12 cellular contexts compared by ENCODE assay signal in genomic region chr14:92382677-92383076, GRCh38. TPM values are rescaled to one million over a fixed set of nuclear protein-coding genes. Genes with fewer than 3 reads are reported as not detected.
A peak's percentile ranks its signal among the peaks of the same experiment; 100 is the strongest.
DNase-seq lines count a peak whose midpoint lies in the region; ATAC-seq, FAIRE-seq and TF ChIP-seq lines count a peak whose summit lies in the region.
"Had no signal": no experiment of that assay in that cellular context is flagged by ENCODE, and none has a peak within 500 bp of the region (broad histone marks: within the 10 kb centered on the region; RNA-seq: fewer than 3 reads in every experiment).

No MANE protein-coding gene starts in this region.

- no peaks in the 10 kb centered on the region for H3K79me2 ChIP-seq in neural progenitor cell (ENCODE audit: low read depth)

- H3K36me3 ChIP-seq in GM06990 (ENCODE audit: control insufficient read depth, insufficient read depth, low read length) (no peaks in the 10 kb centered on the region), bronchial epithelial cell (ENCODE audit: control insufficient read depth, insufficient read depth, low read length) (no peaks in the 10 kb centered on the region), neural progenitor cell (no peaks in the 10 kb centered on the region)
- H3K36me3 ChIP-seq: pancreas had no signal

- no peak overlapping the region for H3K9ac ChIP-seq in neural progenitor cell

- H3K4me1 Mint-ChIP-seq in neural progenitor cell = peaks cover 18% of the 10 kb centered on the region
- H3K4me1 Mint-ChIP-seq in activated CD4-positive, alpha-beta T cell treated with anti-CD3 and anti-CD28 coated beads for 36 hours = no peaks in the 10 kb centered on the region
- H3K4me1 Mint-ChIP-seq: activated naive CD4-positive, alpha-beta T cell treated with anti-CD3 and anti-CD28 coated beads, Interleukin-2, amount 50 U/mL, for 24 hours; T-helper 17 cell had no signal

- H3K4me2 ChIP-seq in neural progenitor cell = no peak overlapping the region

- H3K9me3 ChIP-seq in neural progenitor cell (ENCODE audit: low read depth) = no peaks in the 10 kb centered on the region
- H3K9me3 ChIP-seq: pancreas had no signal

- H3K27me3 ChIP-seq in GM06990 (replicated peaks; ENCODE audit: control insufficient read depth, insufficient read depth, low read length) (peaks cover 1% of the 10 kb centered on the region), bronchial epithelial cell (ENCODE audit: control insufficient read depth, insufficient read depth, low read length) (peaks cover 2% of the 10 kb centered on the region), neural progenitor cell (no peaks in the 10 kb centered on the region)
- H3K27me3 ChIP-seq: pancreas had no signal

- no peak for FAIRE-seq in bronchial epithelial cell (lab: Jason Lieb, UNC)
- FAIRE-seq: pancreas had no signal

- no peak for ATAC-seq in activated CD4-positive, alpha-beta T cell treated with anti-CD3 and anti-CD28 coated beads for 36 hours
- ATAC-seq in GM21786 (IDR thresholded peaks at IDR 0.05; ENCODE audit: unreplicated experiment) = no peak
- ATAC-seq: pancreas, T-helper 17 cell had no signal

- H3K27ac ChIP-seq in neural progenitor cell = no peak overlapping the region
- H3K27ac ChIP-seq: pancreas had no signal

- POLR2A ChIA-PET in activated CD4-positive, alpha-beta T cell treated with anti-CD3 and anti-CD28 coated beads for 36 hours (lab: Charles Lee) = no interaction called here

- peak; percentile 37 for TF ChIP-seq CTCF in GM06990 (IDR thresholded peaks at IDR 0.05; ENCODE audit: insufficient read depth, low read length, poor library complexity, severe bottlenecking)
- peak; percentile 59 for TF ChIP-seq CTCF in bronchial epithelial cell (IDR thresholded peaks at IDR 0.05; ENCODE audit: insufficient read depth, low read length, severe bottlenecking)
- peak; percentile 49 for TF ChIP-seq CTCF in neural progenitor cell (IDR thresholded peaks at IDR 0.05)

- no peaks in the 10 kb centered on the region for H3F3A ChIP-seq in neural progenitor cell (ENCODE audit: low read depth)

- no peaks in the 10 kb centered on the region for H4K20me1 ChIP-seq in neural progenitor cell (ENCODE audit: low read depth)

- no peak for DNase-seq in GM06990 (ENCODE audit: extremely low read depth, insufficient read length)
- DNase-seq in Kasumi-1 (lab: John Stamatoyannopoulos, UW) = peak; percentile 23 to 41
- DNase-seq in bronchial epithelial cell (ENCODE audit: low read depth) = peak; percentile 13
- peak; percentile 21 for DNase-seq in neural progenitor cell (ENCODE audit: low spot score)
- no peak for DNase-seq in NCI-H187 treated with DMSO at 0.1 percent for 48 hours (lab: John Stamatoyannopoulos, UW)
- no peak for DNase-seq in activated CD4-positive, alpha-beta T cell treated with anti-CD3 and anti-CD28 coated beads for 36 hours
- DNase-seq in LoVo (ENCODE audit: low spot score) = no peak
- DNase-seq: NCI-H2081, pancreas, T-helper 17 cell had no signal

- peaks cover 20% of the 10 kb centered on the region for H3K27me3 Mint-ChIP-seq in neural progenitor cell (ENCODE audit: insufficient read depth, low read depth)
- H3K27me3 Mint-ChIP-seq in activated CD4-positive, alpha-beta T cell treated with anti-CD3 and anti-CD28 coated beads for 36 hours = no peaks in the 10 kb centered on the region
- H3K27me3 Mint-ChIP-seq: activated naive CD4-positive, alpha-beta T cell treated with anti-CD3 and anti-CD28 coated beads, Interleukin-2, amount 50 U/mL, for 24 hours had no signal

- CTCF ChIA-PET in activated CD4-positive, alpha-beta T cell treated with anti-CD3 and anti-CD28 coated beads for 36 hours (lab: Charles Lee) = no interaction called here

- H3K4me3 ChIP-seq in GM06990 (replicated peaks; ENCODE audit: low read depth, low read length) = no peak overlapping the region
- no peak overlapping the region for H3K4me3 ChIP-seq in bronchial epithelial cell (ENCODE audit: low read depth, low read length)
- H3K4me3 ChIP-seq in neural progenitor cell = no peak overlapping the region
- H3K4me3 ChIP-seq: pancreas had no signal

- H2AFZ ChIP-seq in neural progenitor cell (replicated peaks) = no peak overlapping the region

- intact Hi-C loops in activated CD4-positive, alpha-beta T cell treated with anti-CD3 and anti-CD28 coated beads for 36 hours (cut with DNase I, micrococcal nuclease) = no loop called here

- no peaks in the 10 kb centered on the region for H3K4me1 ChIP-seq in neural progenitor cell
- H3K4me1 ChIP-seq: pancreas had no signal

- no peaks in the 10 kb centered on the region for H3K9me3 Mint-ChIP-seq in neural progenitor cell
- H3K9me3 Mint-ChIP-seq in activated CD4-positive, alpha-beta T cell treated with anti-CD3 and anti-CD28 coated beads for 36 hours (ENCODE audit: low read depth) = no peaks in the 10 kb centered on the region
- H3K9me3 Mint-ChIP-seq: activated naive CD4-positive, alpha-beta T cell treated with anti-CD3 and anti-CD28 coated beads, Interleukin-2, amount 50 U/mL, for 24 hours had no signal

- H3K27ac Mint-ChIP-seq in neural progenitor cell = no peak overlapping the region
- H3K27ac Mint-ChIP-seq in activated CD4-positive, alpha-beta T cell treated with anti-CD3 and anti-CD28 coated beads for 36 hours = no peak overlapping the region
- H3K27ac Mint-ChIP-seq: activated naive CD4-positive, alpha-beta T cell treated with anti-CD3 and anti-CD28 coated beads, Interleukin-2, amount 50 U/mL, for 24 hours; T-helper 17 cell had no signal

- H3K4me3 Mint-ChIP-seq in neural progenitor cell = no peak overlapping the region
- H3K4me3 Mint-ChIP-seq in activated CD4-positive, alpha-beta T cell treated with anti-CD3 and anti-CD28 coated beads for 36 hours = no peak overlapping the region
- H3K4me3 Mint-ChIP-seq: activated naive CD4-positive, alpha-beta T cell treated with anti-CD3 and anti-CD28 coated beads, Interleukin-2, amount 50 U/mL, for 24 hours; T-helper 17 cell had no signal

- H3K36me3 Mint-ChIP-seq in neural progenitor cell = no peaks in the 10 kb centered on the region
- H3K36me3 Mint-ChIP-seq in activated CD4-positive, alpha-beta T cell treated with anti-CD3 and anti-CD28 coated beads for 36 hours (ENCODE audit: low read depth) = no peaks in the 10 kb centered on the region
- H3K36me3 Mint-ChIP-seq: activated naive CD4-positive, alpha-beta T cell treated with anti-CD3 and anti-CD28 coated beads, Interleukin-2, amount 50 U/mL, for 24 hours had no signal

RNA-seq across cellular contexts. Expression of gene SLC24A4, which starts 59.7 kb away (rescaled TPM):
- not detected in 2 replicates for total RNA-seq in bronchial epithelial cell
- 0.15 and 0.73 TPM in 2 replicates for total RNA-seq in neural progenitor cell (ENCODE audit: low replicate concordance)
- total RNA-seq in activated CD4-positive, alpha-beta T cell treated with anti-CD3 and anti-CD28 coated beads for 36 hours = not detected

Comparison
In these comparisons a context has a peak if more than half of its experiments do, and no peak if none do; other contexts are left out.
1. DNase-seq: peak in Kasumi-1 (2 of 2), bronchial epithelial cell (single experiment) and neural progenitor cell (single experiment); none in GM06990 (single experiment), NCI-H187 treated with DMSO at 0.1 percent for 48 hours (single experiment), activated CD4-positive, alpha-beta T cell treated with anti-CD3 and anti-CD28 coated beads for 36 hours (single experiment) and LoVo (single experiment).
2. Peak in every context shown above with its lines, with median percentiles within 50 percentile points of each other: CTCF ChIP-seq.